In genomic region chr6:109308018-109308492, GRCh38 we compare ENCODE assay signal across 2 cellular contexts.
TF ChIP-seq lines count a peak whose summit lies in the region.

No MANE protein-coding gene starts in this region.

TF ChIP-seq in HepG2, 621 proteins besides CTCF, POLR2A, EP300 and RAD21 (continued from another document):
- no peak for TF ChIP-seq ZNF318 (CRISPR knock-in tag; IDR thresholded peaks at IDR 0.05)
- TF ChIP-seq HOXA5 (CRISPR knock-in tag; IDR thresholded peaks at IDR 0.05): no peak
- TF ChIP-seq AHR (CRISPR knock-in tag; IDR thresholded peaks at IDR 0.05): no peak
- TF ChIP-seq ZNF616 (CRISPR knock-in tag; IDR thresholded peaks at IDR 0.05; ENCODE audit: low read depth): no peak
- TF ChIP-seq ZNF672 (CRISPR knock-in tag; IDR thresholded peaks at IDR 0.05): no peak
- no peak for TF ChIP-seq MAX (IDR thresholded peaks at IDR 0.05)
- TF ChIP-seq MAFF (IDR thresholded peaks at IDR 0.05; ENCODE audit: low read depth, low read length): no peak
- TF ChIP-seq TEF (CRISPR knock-in tag; IDR thresholded peaks at IDR 0.05): no peak

TF ChIP-seq in WTC11, 78 proteins besides CTCF, POLR2A, EP300 and RAD21 (continued from another document):
- TF ChIP-seq ZNF532 (CRISPR knock-in tag; IDR thresholded peaks at IDR 0.05; ENCODE audit: borderline replicate concordance): no peak
- TF ChIP-seq GABPB1 (CRISPR knock-in tag; IDR thresholded peaks at IDR 0.05): no peak
- no peak for TF ChIP-seq MYBL2 (CRISPR knock-in tag; IDR thresholded peaks at IDR 0.05)
- TF ChIP-seq TEAD1 (CRISPR knock-in tag; IDR thresholded peaks at IDR 0.05): no peak
